Comparison of ENCODE assay signal across 8 cellular contexts in the genomic region with DNA sequence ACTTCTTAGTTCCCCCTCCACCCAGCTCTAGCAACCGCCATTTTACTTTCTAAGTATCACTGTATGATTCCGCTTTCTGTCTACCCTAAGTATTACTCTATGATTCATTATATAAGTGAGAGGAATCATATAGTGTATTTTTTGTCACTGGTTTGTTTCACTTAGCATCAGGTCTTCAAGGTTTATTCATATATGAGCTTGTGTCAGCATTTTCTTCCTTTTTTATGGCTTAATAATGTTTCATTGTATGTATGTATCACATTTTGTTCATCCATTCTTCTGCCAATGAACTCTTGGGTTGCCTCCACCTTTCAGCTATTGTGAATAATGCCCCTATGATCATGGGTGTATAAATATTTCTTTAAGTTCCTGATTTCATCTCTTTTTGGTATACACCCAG.
"Had no signal": no experiment of that assay in that cellular context is flagged by ENCODE, and none has a peak within 500 bp of the region (broad histone marks: within the 10 kb centered on the region; RNA-seq: fewer than 3 reads in every experiment).

No MANE protein-coding gene starts in this region.

- ATAC-seq: GM12878 had no signal

- FAIRE-seq: G401.6, GM12878, GM12891, GM12892, GM18507, GM19239 had no signal

- H3K4me3 ChIP-seq: GM12878 had no signal

- DNase-seq: GDM1, GF-D8 had no signal
